Comparison of ENCODE assay signal across 1 cellular context in genomic region chr12:71947645-71948105, GRCh38.
TF ChIP-seq lines count a peak whose summit lies in the region.

No MANE protein-coding gene starts in this region.

TF ChIP-seq in HepG2, 621 proteins besides CTCF, POLR2A, EP300 and RAD21 (continued from another document and continues in another):
- TF ChIP-seq ZNF235 (CRISPR knock-in tag; IDR thresholded peaks at IDR 0.05; ENCODE audit: borderline replicate concordance) (no peak), MAF1 (CRISPR knock-in tag; IDR thresholded peaks at IDR 0.05; ENCODE audit: borderline replicate concordance) (no peak), ZBTB2 (CRISPR knock-in tag; IDR thresholded peaks at IDR 0.05; ENCODE audit: low read depth) (no peak), ZFAT (CRISPR knock-in tag; conservative IDR thresholded peaks at IDR 0.05) (no peak), SSRP1 (CRISPR knock-in tag; IDR thresholded peaks at IDR 0.05) (no peak), ZFP36L2 (CRISPR knock-in tag; IDR thresholded peaks at IDR 0.05) (no peak), U2AF1 (optimal IDR thresholded peaks at IDR 0.05; ENCODE audit: low read depth, low read length) (no peak), PHF5A (CRISPR knock-in tag; IDR thresholded peaks at IDR 0.05; ENCODE audit: low read depth, unreplicated experiment) (peak; percentile 30), IRF1 (CRISPR knock-in tag; IDR thresholded peaks at IDR 0.05; ENCODE audit: low read depth) (no peak), ZBTB8A (CRISPR knock-in tag; IDR thresholded peaks at IDR 0.05; ENCODE audit: borderline replicate concordance, low read depth) (no peak), ARID4A (CRISPR knock-in tag; IDR thresholded peaks at IDR 0.05; ENCODE audit: borderline replicate concordance) (peak; percentile 36; the same call in 1 of the 2 replicates), SALL1 (CRISPR knock-in tag; IDR thresholded peaks at IDR 0.05) (peak; percentile 91), FOXA3 (CRISPR knock-in tag; IDR thresholded peaks at IDR 0.05) (peak; percentile 92), SP2 (CRISPR knock-in tag; IDR thresholded peaks at IDR 0.05) (no peak), ONECUT2 (CRISPR knock-in tag; IDR thresholded peaks at IDR 0.05) (no peak), ZNF180 (CRISPR knock-in tag; IDR thresholded peaks at IDR 0.05; ENCODE audit: borderline replicate concordance, low read depth) (no peak), GFI1 (CRISPR knock-in tag; IDR thresholded peaks at IDR 0.05; ENCODE audit: borderline replicate concordance) (peak; percentile 61; the same call in 1 of the 2 replicates), GMEB2 (CRISPR knock-in tag; IDR thresholded peaks at IDR 0.05; ENCODE audit: low read depth) (no peak), NFE2L1 (CRISPR knock-in tag; IDR thresholded peaks at IDR 0.05; ENCODE audit: borderline replicate concordance) (no peak), SP1 (IDR thresholded peaks at IDR 0.05) (no peak), SP1 (CRISPR knock-in tag; IDR thresholded peaks at IDR 0.05) (no peak), DNMT3B (CRISPR knock-in tag; conservative IDR thresholded peaks at IDR 0.05) (no peak), ZNF644 (CRISPR knock-in tag; IDR thresholded peaks at IDR 0.05; ENCODE audit: low read depth) (peak; percentile 83), ZSCAN21 (CRISPR knock-in tag; IDR thresholded peaks at IDR 0.05; ENCODE audit: borderline replicate concordance) (no peak), KDM2A (CRISPR knock-in tag; IDR thresholded peaks at IDR 0.05; ENCODE audit: borderline replicate concordance, low read depth) (0 out of 2 replicates have a peak, but pooled peaks have one; percentile 39), DBP (CRISPR knock-in tag; IDR thresholded peaks at IDR 0.05; ENCODE audit: not compliant biosample characterization) (no peak), ZKSCAN5 (CRISPR knock-in tag; IDR thresholded peaks at IDR 0.05) (no peak), ATF6 (CRISPR knock-in tag; conservative IDR thresholded peaks at IDR 0.05) (no peak), POGZ (CRISPR knock-in tag; IDR thresholded peaks at IDR 0.05) (peak; percentile 76), ZNF574 (CRISPR knock-in tag; IDR thresholded peaks at IDR 0.05) (peak; percentile 64; the same call in 1 of the 2 replicates), NCOA2 (CRISPR knock-in tag; IDR thresholded peaks at IDR 0.05) (peak; percentile 51), RARA (CRISPR knock-in tag; IDR thresholded peaks at IDR 0.05) (peak; percentile 54; the same call in 1 of the 2 replicates), ZNF280D (CRISPR knock-in tag; IDR thresholded peaks at IDR 0.05) (no peak), HINFP (CRISPR knock-in tag; IDR thresholded peaks at IDR 0.05; ENCODE audit: low read depth) (no peak), CBFB (CRISPR knock-in tag; IDR thresholded peaks at IDR 0.05) (no peak), HDAC1 (CRISPR knock-in tag; IDR thresholded peaks at IDR 0.05) (peak; percentile 83), ISX (CRISPR knock-in tag; conservative IDR thresholded peaks at IDR 0.05) (no peak), ATF3 (CRISPR knock-in tag; IDR thresholded peaks at IDR 0.05) (no peak), GATAD1 (CRISPR knock-in tag; IDR thresholded peaks at IDR 0.05) (peak; percentile 38; the same call in 1 of the 2 replicates)
